In genomic region chr17:36149296-36149820, GRCh38 we compare ENCODE assay signal across 9 cellular contexts. TPM values are rescaled to one million over a fixed set of nuclear protein-coding genes. Genes with fewer than 3 reads are reported as not detected.
DNase-seq lines count a peak whose midpoint lies in the region; ATAC-seq and TF ChIP-seq lines count a peak whose summit lies in the region.
"Had no signal": no experiment of that assay in that cellular context is flagged by ENCODE, and none has a peak within 500 bp of the region (broad histone marks: within the 10 kb centered on the region; RNA-seq: fewer than 3 reads in every experiment).

No MANE protein-coding gene starts in this region.

- peaks cover 12% of the 10 kb centered on the region for H3K4me1 Mint-ChIP-seq in HFFc6 (ENCODE audit: low read depth)
- peaks cover 11% of the 10 kb centered on the region for H3K4me1 Mint-ChIP-seq in activated CD8-positive, alpha-beta T cell treated with anti-CD3 and anti-CD28 coated beads, Interleukin-2, amount 10 ng/mL, durations not matched to agents 7 days and 5 days (ENCODE audit: low read depth)

- POLR2A ChIA-PET in activated CD8-positive, alpha-beta T cell treated with anti-CD3 and anti-CD28 coated beads, Interleukin-2, amount 10 ng/mL, durations not matched to agents 7 days and 5 days (lab: Charles Lee), result interaction anchor here (0.7 to 1.2 kb wide), 2 partner anchors 59 to 77 kb away, joined by 3 to 4 read pairs; partner anchors contain the start of gene CCL3

- peak overlapping the region; percentile 9; the same call in 1 of the 2 replicates for H3K4me3 Mint-ChIP-seq in HFFc6
- no peak overlapping the region for H3K4me3 Mint-ChIP-seq in activated CD8-positive, alpha-beta T cell treated with anti-CD3 and anti-CD28 coated beads, Interleukin-2, amount 10 ng/mL, durations not matched to agents 7 days and 5 days
- H3K4me3 Mint-ChIP-seq: activated CD4-positive, alpha-beta T cell treated with anti-CD3 and anti-CD28 coated beads, Interleukin-2, amount 10 ng/mL, durations not matched to agents 24 days and 14 days had no signal

- CTCF ChIA-PET in activated CD8-positive, alpha-beta T cell treated with anti-CD3 and anti-CD28 coated beads, Interleukin-2, amount 10 ng/mL, durations not matched to agents 7 days and 5 days (lab: Charles Lee), result interaction anchor here (0.8 to 8.2 kb wide), 39 partner anchors 15 to 385 kb away, joined by 3 to 174 read pairs (median 5); partner anchors contain the start of genes CCL15, CCL16, CCL3 and CCL5

- peak; percentile 30 for ATAC-seq in activated CD8-positive, alpha-beta T cell treated with anti-CD3 and anti-CD28 coated beads, Interleukin-2, amount 10 ng/mL, durations not matched to agents 7 days and 5 days

- no peaks in the 10 kb centered on the region for H3K9me3 Mint-ChIP-seq in HFFc6
- no peaks in the 10 kb centered on the region for H3K9me3 Mint-ChIP-seq in activated CD8-positive, alpha-beta T cell treated with anti-CD3 and anti-CD28 coated beads, Interleukin-2, amount 10 ng/mL, durations not matched to agents 7 days and 5 days (ENCODE audit: insufficient read depth)
- H3K9me3 Mint-ChIP-seq: activated CD4-positive, alpha-beta T cell treated with anti-CD3 and anti-CD28 coated beads, Interleukin-2, amount 10 ng/mL, durations not matched to agents 24 days and 14 days had no signal

- H3K4me3 ChIP-seq in AG09309 (ENCODE audit: control insufficient read depth, low read depth, low read length), result no peak overlapping the region

- peaks cover under 1% of the 10 kb centered on the region; the same call in 1 of the 2 replicates for H3K27me3 Mint-ChIP-seq in HFFc6 (ENCODE audit: insufficient read depth)
- peaks cover 35% of the 10 kb centered on the region for H3K27me3 Mint-ChIP-seq in activated CD8-positive, alpha-beta T cell treated with anti-CD3 and anti-CD28 coated beads, Interleukin-2, amount 10 ng/mL, durations not matched to agents 7 days and 5 days (ENCODE audit: low read depth)

- DNase-seq in AG09309 (ENCODE audit: low read depth), result peak; percentile 42
- peak; percentile 32 for DNase-seq in HFFc6
- DNase-seq in activated CD8-positive, alpha-beta T cell treated with anti-CD3 and anti-CD28 coated beads, Interleukin-2, amount 10 ng/mL, durations not matched to agents 7 days and 5 days, result no peak
- peak; percentile 73 for DNase-seq in islet precursor cell
- no peak for DNase-seq in SHP77 (lab: John Stamatoyannopoulos, UW)
- DNase-seq in activated CD4-positive, CD25-positive, alpha-beta regulatory T cell treated with anti-CD3 and anti-CD28 coated beads, Interleukin-2, amount 50 U/mL, for 72 hours, result no peak
- DNase-seq in middle frontal gyrus (ENCODE audit: extremely low spot score, low spot score), result no peak
- no peak for DNase-seq in GM20000 (ENCODE audit: low spot score)

- TF ChIP-seq CTCF in AG09309 (IDR thresholded peaks at IDR 0.05; ENCODE audit: control insufficient read depth, insufficient read depth, low read depth, low read length, missing control alignments) (no peak), HFFc6 (IDR thresholded peaks at IDR 0.05) (peak; percentile 67), GM20000 (IDR thresholded peaks at IDR 0.05; ENCODE audit: extremely low read depth, missing control alignments) (no peak)

- H3K27ac Mint-ChIP-seq in HFFc6, result no peak overlapping the region
- H3K27ac Mint-ChIP-seq in activated CD8-positive, alpha-beta T cell treated with anti-CD3 and anti-CD28 coated beads, Interleukin-2, amount 10 ng/mL, durations not matched to agents 7 days and 5 days, result no peak overlapping the region
- H3K27ac Mint-ChIP-seq: activated CD4-positive, alpha-beta T cell treated with anti-CD3 and anti-CD28 coated beads, Interleukin-2, amount 10 ng/mL, durations not matched to agents 24 days and 14 days had no signal

- no peaks in the 10 kb centered on the region for H3K36me3 Mint-ChIP-seq in HFFc6 (ENCODE audit: low read depth)
- no peaks in the 10 kb centered on the region for H3K36me3 Mint-ChIP-seq in activated CD8-positive, alpha-beta T cell treated with anti-CD3 and anti-CD28 coated beads, Interleukin-2, amount 10 ng/mL, durations not matched to agents 7 days and 5 days (ENCODE audit: low read depth)

RNA-seq across cellular contexts. Expression of gene TBC1D3B, which starts 27.1 kb away (rescaled TPM):
- total RNA-seq in HFFc6 (2021; fragmentation: NEBNext Ultra II Directional; extraction: Animal tissue kit (Norgen Biotek cat#: 25700)), result 1 to 10 TPM in 2 of 6 experiments, under 1 TPM in 4; 0.54 to 1.3 (median 0.80) TPM
- total RNA-seq in activated CD8-positive, alpha-beta T cell treated with anti-CD3 and anti-CD28 coated beads, Interleukin-2, amount 10 ng/mL, durations not matched to agents 7 days and 5 days, result 1 to 10 TPM; 6.7 to 8.1 TPM

RNA-seq across cellular contexts. Expression of gene CCL4, which starts 45.7 kb away (rescaled TPM):
- total RNA-seq in HFFc6 (2021; fragmentation: NEBNext Ultra II Directional; extraction: Animal tissue kit (Norgen Biotek cat#: 25700)), result not detected
- 1 to 10 TPM; 6.5 to 6.7 TPM for total RNA-seq in activated CD8-positive, alpha-beta T cell treated with anti-CD3 and anti-CD28 coated beads, Interleukin-2, amount 10 ng/mL, durations not matched to agents 7 days and 5 days

RNA-seq across cellular contexts. Expression of gene CCL3L1, which starts 47.2 kb away (rescaled TPM):
- under 1 TPM in 5 of 6 experiments, not detected in 1; 0.17 to 0.66 (median 0.46) TPM for total RNA-seq in HFFc6 (2021; fragmentation: NEBNext Ultra II Directional; extraction: Animal tissue kit (Norgen Biotek cat#: 25700))
- total RNA-seq in activated CD8-positive, alpha-beta T cell treated with anti-CD3 and anti-CD28 coated beads, Interleukin-2, amount 10 ng/mL, durations not matched to agents 7 days and 5 days, result under 1 TPM; 0.16 to 0.84 TPM

RNA-seq across cellular contexts. Expression of gene CCL3, which starts 59.4 kb away (rescaled TPM):
- not detected for total RNA-seq in HFFc6 (2021; fragmentation: NEBNext Ultra II Directional; extraction: Animal tissue kit (Norgen Biotek cat#: 25700))
- 1 to 10 TPM; 4.2 to 5.1 TPM for total RNA-seq in activated CD8-positive, alpha-beta T cell treated with anti-CD3 and anti-CD28 coated beads, Interleukin-2, amount 10 ng/mL, durations not matched to agents 7 days and 5 days

Comparison
In these comparisons a context has a peak if more than half of its experiments do, and no peak if none do; other contexts are left out.
1. DNase-seq: peak in AG09309 (single experiment), HFFc6 (single experiment) and islet precursor cell (single experiment); none in activated CD8-positive, alpha-beta T cell treated with anti-CD3 and anti-CD28 coated beads, Interleukin-2, amount 10 ng/mL, durations not matched to agents 7 days and 5 days (single experiment), SHP77 (0 of 2), activated CD4-positive, CD25-positive, alpha-beta regulatory T cell treated with anti-CD3 and anti-CD28 coated beads, Interleukin-2, amount 50 U/mL, for 72 hours (single experiment), middle frontal gyrus (single experiment) and GM20000 (single experiment).
2. RNA of gene CCL4, which starts 45.7 kb away (total RNA-seq): 6.5 to 6.7 TPM in activated CD8-positive, alpha-beta T cell treated with anti-CD3 and anti-CD28 coated beads, Interleukin-2, amount 10 ng/mL, durations not matched to agents 7 days and 5 days; not detected in HFFc6; every median in the first group is over 4 times any median in the second.